Comparison of ENCODE assay signal across 8 cellular contexts in the genomic region with DNA sequence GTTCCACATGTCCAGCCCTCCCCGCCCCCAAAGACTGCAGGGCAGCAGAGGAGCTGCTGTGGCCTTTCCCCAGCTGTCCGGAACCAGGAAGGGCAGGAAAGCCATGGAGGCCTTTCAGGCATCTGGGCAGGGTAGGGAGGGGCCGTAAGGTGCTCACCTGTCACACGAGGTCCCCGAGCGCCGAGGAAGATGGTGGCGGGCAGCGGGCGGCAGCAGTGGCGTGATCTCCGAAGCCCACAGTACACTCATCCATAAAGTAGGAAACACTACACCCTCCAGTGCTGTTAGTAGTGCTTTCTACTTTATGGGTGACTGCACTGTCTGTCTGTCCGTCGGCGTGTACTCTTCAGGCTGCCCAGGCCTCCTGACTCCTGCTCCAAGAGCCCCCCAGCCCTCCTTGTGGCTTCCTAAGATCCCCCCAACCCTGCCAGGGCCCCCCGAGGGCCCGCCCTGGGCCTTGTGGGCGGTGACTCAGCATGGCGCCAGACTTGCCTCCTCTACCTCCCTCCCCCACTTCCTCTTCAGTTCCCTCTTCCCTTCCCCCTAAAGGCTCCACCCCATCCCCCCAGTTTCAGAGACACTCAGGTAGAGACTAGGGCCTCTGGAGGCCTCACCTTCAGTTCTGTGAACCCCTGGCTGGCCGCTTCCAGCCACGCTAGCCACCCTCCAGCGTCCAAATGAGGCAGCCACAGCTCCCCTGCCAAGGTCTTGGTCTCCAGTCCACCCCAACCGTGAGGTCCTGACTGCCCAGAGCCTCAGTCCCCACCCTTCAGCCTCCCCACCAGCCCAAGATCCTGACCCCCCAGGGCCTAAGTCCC. TPM values are rescaled to one million over a fixed set of nuclear protein-coding genes. Genes with fewer than 3 reads are reported as not detected.
A peak's percentile ranks its signal among the peaks of the same experiment; 100 is the strongest.
DNase-seq lines count a peak whose midpoint lies in the region; ATAC-seq and TF ChIP-seq lines count a peak whose summit lies in the region.

No MANE protein-coding gene starts in this region.

- H3K27me3 Mint-ChIP-seq in T-helper 17 cell (no peaks in the 10 kb centered on the region), type B pancreatic cell (peaks cover 8% of the 10 kb centered on the region)
- peaks cover 0 to 19% (median 0%) of the 10 kb centered on the region in 5 donors for H3K27me3 Mint-ChIP-seq in naive thymus-derived CD4-positive, alpha-beta T cell

- DNase-seq in T-helper 17 cell (peak in 1 of 3 donors; percentile 55), ascending aorta (ENCODE audit: low spot score in 2 of 2) (no peak), upper lobe of right lung (peak; percentile 79), type B pancreatic cell (ENCODE audit: extremely low spot score, unreplicated experiment) (no peak), RWPE1 (ENCODE audit: low spot score) (no peak), AG08395 (ENCODE audit: low spot score) (no peak)
- peak in 8 of 9 donors; percentile 25 to 79 (median 62) for DNase-seq in naive thymus-derived CD4-positive, alpha-beta T cell

- H3K36me3 ChIP-seq in DOHH2 (ENCODE audit: control insufficient read depth, low read length), result peaks cover 34% of the 10 kb centered on the region
- no peaks in the 10 kb centered on the region for H3K36me3 ChIP-seq in ascending aorta
- peaks cover 12 to 25% (median 17%) of the 10 kb centered on the region in 3 experiments for H3K36me3 ChIP-seq in naive thymus-derived CD4-positive, alpha-beta T cell (ENCODE audit: control insufficient read depth in 2 of 3, insufficient read depth in 3 of 3, low read length in 3 of 3)
- no peaks in the 10 kb centered on the region for H3K36me3 ChIP-seq in upper lobe of right lung

- H3K79me2 ChIP-seq in DOHH2 (ENCODE audit: control insufficient read depth, low read length), result peaks cover 47% of the 10 kb centered on the region

- H3K9me3 ChIP-seq in DOHH2 (ENCODE audit: control insufficient read depth, insufficient read depth, low read length) (no peaks in the 10 kb centered on the region), T-helper 17 cell (ENCODE audit: control insufficient read depth, low read length, poor library complexity, severe bottlenecking) (no peaks in the 10 kb centered on the region), ascending aorta (no peaks in the 10 kb centered on the region), upper lobe of right lung (no peaks in the 10 kb centered on the region)
- H3K9me3 ChIP-seq in naive thymus-derived CD4-positive, alpha-beta T cell (ENCODE audit: control insufficient read depth in 2 of 3, low read length in 3 of 3), result no peaks in the 10 kb centered on the region

- H3K4me1 ChIP-seq in DOHH2 (ENCODE audit: control insufficient read depth, low read length), result peaks cover 64% of the 10 kb centered on the region
- peaks cover 0 to 1% of the 10 kb centered on the region in 2 donors for H3K4me1 ChIP-seq in ascending aorta
- H3K4me1 ChIP-seq in naive thymus-derived CD4-positive, alpha-beta T cell (ENCODE audit: control insufficient read depth in 2 of 2, insufficient read depth in 2 of 2, low read length in 2 of 2), result peaks cover 23 to 35% of the 10 kb centered on the region in 2 donors
- peaks cover 18% of the 10 kb centered on the region for H3K4me1 ChIP-seq in upper lobe of right lung

- H3K9me2 ChIP-seq in DOHH2 (replicated peaks; ENCODE audit: control insufficient read depth, low read length), result no peaks in the 10 kb centered on the region

- peak overlapping the region; percentile 98 for H3K4me2 ChIP-seq in DOHH2 (ENCODE audit: low read length)

- POLR2A ChIA-PET in naive thymus-derived CD4-positive, alpha-beta T cell (lab: Charles Lee), result interaction anchor here (1.2 to 19.0 kb wide), 6 partner anchors 11 to 481 kb away, joined by 3 to 792 read pairs (median 262); a partner anchor contains a TSS
- POLR2A ChIA-PET in RWPE1 (lab: Yijun Ruan, JAX; ENCODE audit: low non-redundant PET), result no interaction called here

- peak overlapping the region; percentile 100 for H3K27ac ChIP-seq in DOHH2 (ENCODE audit: low read depth, low read length)
- H3K27ac ChIP-seq in ascending aorta, result peak overlapping the region; percentile 15 to 57
- H3K27ac ChIP-seq in naive thymus-derived CD4-positive, alpha-beta T cell (ENCODE audit: low read depth, low read length), result peak overlapping the region; percentile 98
- H3K27ac ChIP-seq in upper lobe of right lung, result peak overlapping the region; percentile 92
- no peak overlapping the region for H3K27ac ChIP-seq in RWPE1

- H3K27ac Mint-ChIP-seq in T-helper 17 cell, result peak overlapping the region; percentile 100
- H3K27ac Mint-ChIP-seq in naive thymus-derived CD4-positive, alpha-beta T cell, result peak overlapping the region; percentile 91 to 100 (median 96)
- no peak overlapping the region for H3K27ac Mint-ChIP-seq in type B pancreatic cell

- H3K4me1 Mint-ChIP-seq in T-helper 17 cell (peaks cover 72% of the 10 kb centered on the region), type B pancreatic cell (ENCODE audit: unreplicated experiment) (peaks cover 17% of the 10 kb centered on the region)
- peaks cover 42 to 68% (median 53%) of the 10 kb centered on the region in 7 donors for H3K4me1 Mint-ChIP-seq in naive thymus-derived CD4-positive, alpha-beta T cell

- CTCF ChIA-PET in naive thymus-derived CD4-positive, alpha-beta T cell (lab: Charles Lee), result interaction anchor here (0.8 to 4.8 kb wide), 4 partner anchors 9 to 15 kb away, joined by 3 to 59 read pairs (median 9); no protein-coding TSS in a partner anchor
- CTCF ChIA-PET in RWPE1 (lab: Yijun Ruan, JAX), result interaction anchor here (0.5 kb wide), 1 partner anchor 1278 kb away, joined by 5 read pairs; no protein-coding TSS in a partner anchor

- H3K27me3 ChIP-seq in DOHH2 (ENCODE audit: control insufficient read depth, low read length) (peaks cover 27% of the 10 kb centered on the region), ascending aorta (no peaks in the 10 kb centered on the region), upper lobe of right lung (no peaks in the 10 kb centered on the region)
- H3K27me3 ChIP-seq in naive thymus-derived CD4-positive, alpha-beta T cell (ENCODE audit: control insufficient read depth in 2 of 2, insufficient read depth in 2 of 2, low read length in 2 of 2), result no peaks in the 10 kb centered on the region

- H3K4me3 ChIP-seq in DOHH2 (ENCODE audit: low read length), result peak overlapping the region; percentile 78
- peak overlapping the region in 1 of 2 donors; percentile 62 for H3K4me3 ChIP-seq in ascending aorta
- peak overlapping the region; percentile 98 for H3K4me3 ChIP-seq in naive thymus-derived CD4-positive, alpha-beta T cell (ENCODE audit: low read length)
- H3K4me3 ChIP-seq in upper lobe of right lung, result peak overlapping the region; percentile 59

- intact Hi-C loops in ascending aorta (cut with DNase I) (no loop called here), upper lobe of right lung (cut with DNase I) (no loop called here)
- intact Hi-C loops in naive thymus-derived CD4-positive, alpha-beta T cell (cut with micrococcal nuclease), result loop anchor here (2.0 to 10.0 kb wide), 5 partner anchors 324 to 1511 kb away; a partner anchor contains a TSS

- H3K36me3 Mint-ChIP-seq in T-helper 17 cell (ENCODE audit: low read depth) (peaks cover 27% of the 10 kb centered on the region), type B pancreatic cell (no peaks in the 10 kb centered on the region)
- H3K36me3 Mint-ChIP-seq in naive thymus-derived CD4-positive, alpha-beta T cell, result peaks cover 13 to 45% (median 15%) of the 10 kb centered on the region in 5 donors

- TF ChIP-seq CTCF in DOHH2 (IDR thresholded peaks at IDR 0.05; ENCODE audit: low read depth, low read length, poor library complexity, severe bottlenecking) (no peak), ascending aorta (IDR thresholded peaks at IDR 0.05) (no peak), upper lobe of right lung (IDR thresholded peaks at IDR 0.05) (no peak), type B pancreatic cell (conservative IDR thresholded peaks at IDR 0.05) (no peak), RWPE1 (conservative IDR thresholded peaks at IDR 0.05; ENCODE audit: low read depth) (no peak)

- peaks cover 0 to 6% (median 0%) of the 10 kb centered on the region in 11 donors for H3K9me3 Mint-ChIP-seq in naive thymus-derived CD4-positive, alpha-beta T cell
- H3K9me3 Mint-ChIP-seq in type B pancreatic cell, result no peaks in the 10 kb centered on the region

- H3F3A ChIP-seq in DOHH2 (ENCODE audit: control insufficient read depth, insufficient read depth), result peaks cover 64% of the 10 kb centered on the region

- ATAC-seq in T-helper 17 cell, result no peak
- peak; percentile 8 for ATAC-seq in naive thymus-derived CD4-positive, alpha-beta T cell
- peak; percentile 52 for ATAC-seq in upper lobe of right lung

- peaks cover 9% of the 10 kb centered on the region; the same call in 1 of the 2 replicates for H4K20me1 ChIP-seq in DOHH2 (ENCODE audit: control insufficient read depth, insufficient read depth, low read depth, low read length)

- peak overlapping the region; percentile 100 for H3K4me3 Mint-ChIP-seq in T-helper 17 cell
- peak overlapping the region; percentile 86 to 100 (median 97) for H3K4me3 Mint-ChIP-seq in naive thymus-derived CD4-positive, alpha-beta T cell
- no peak overlapping the region for H3K4me3 Mint-ChIP-seq in type B pancreatic cell

RNA-seq across cellular contexts. Expression of a gene that starts 2.6 kb away (rescaled TPM):
- total RNA-seq in T-helper 17 cell (10 to 100 TPM; 30.5 to 32.8 TPM), ascending aorta (22.4 TPM), upper lobe of right lung (21.0 TPM), type B pancreatic cell (ENCODE audit: low replicate concordance) (9.7 and 18.4 TPM in 2 replicates)
- 10 to 100 TPM; 11.2 to 62.5 (median 20.5) TPM for total RNA-seq in naive thymus-derived CD4-positive, alpha-beta T cell
- polyA plus RNA-seq in naive thymus-derived CD4-positive, alpha-beta T cell, result 1 to 10 TPM in 1 of 2 donors, under 1 TPM in 1; 0.20 to 1.5 TPM

RNA-seq across cellular contexts. Expression of a gene that starts 20.8 kb away (rescaled TPM):
- 10 to 100 TPM; 41.3 to 50.6 TPM for total RNA-seq in T-helper 17 cell
- total RNA-seq in ascending aorta, result 18.0 TPM
- 10 to 100 TPM; 36.0 to 75.6 (median 62.3) TPM for total RNA-seq in naive thymus-derived CD4-positive, alpha-beta T cell
- polyA plus RNA-seq in naive thymus-derived CD4-positive, alpha-beta T cell, result 10 to 100 TPM; 69.4 to 91.7 TPM
- 82.4 TPM for total RNA-seq in upper lobe of right lung
- 75.7 and 82.9 TPM in 2 replicates for total RNA-seq in type B pancreatic cell (ENCODE audit: low replicate concordance)

RNA-seq across cellular contexts. Expression of a gene that starts 50.5 kb away (rescaled TPM):
- total RNA-seq in T-helper 17 cell (under 1 TPM in 1 of 2 donors, not detected in 1; 0.07 TPM), ascending aorta (1.8 TPM), upper lobe of right lung (0.35 TPM), type B pancreatic cell (ENCODE audit: low replicate concordance) (not detected in 2 replicates)
- 1 to 10 TPM in 1 of 5 experiments, under 1 TPM in 1, not detected in 3; 0.32 to 7.3 TPM for total RNA-seq in naive thymus-derived CD4-positive, alpha-beta T cell
- not detected for polyA plus RNA-seq in naive thymus-derived CD4-positive, alpha-beta T cell

Comparison
In these comparisons a context has a peak if more than half of its experiments do, and no peak if none do; other contexts are left out.
1. DNase-seq: peak in naive thymus-derived CD4-positive, alpha-beta T cell (8 of 9) and upper lobe of right lung (single experiment); none in ascending aorta (0 of 2), type B pancreatic cell (single experiment), RWPE1 (single experiment) and AG08395 (single experiment).
2. intact Hi-C loops: an anchor here in naive thymus-derived CD4-positive, alpha-beta T cell (2.0 to 10.0 kb wide); none called in ascending aorta and upper lobe of right lung.